In genomic region chr14:65412881-65413738, GRCh38 we compare ENCODE assay signal across 9 cellular contexts. TPM values are rescaled to one million over a fixed set of nuclear protein-coding genes. Genes with fewer than 3 reads are reported as not detected.
A peak's percentile ranks its signal among the peaks of the same experiment; 100 is the strongest.
DNase-seq lines count a peak whose midpoint lies in the region; ATAC-seq, FAIRE-seq and TF ChIP-seq lines count a peak whose summit lies in the region.
"Had no signal": no experiment of that assay in that cellular context is flagged by ENCODE, and none has a peak within 500 bp of the region (broad histone marks: within the 10 kb centered on the region; RNA-seq: fewer than 3 reads in every experiment).

No MANE protein-coding gene starts in this region.

- peak overlapping the region; percentile 92 for H3K4me3 Mint-ChIP-seq in neural progenitor cell

- TF ChIP-seq CTCF in fibroblast of villous mesenchyme (IDR thresholded peaks at IDR 0.05; ENCODE audit: insufficient read depth, low read depth, low read length) (no peak), neural progenitor cell (IDR thresholded peaks at IDR 0.05) (no peak)

- H3K4me1 ChIP-seq in NT2/D1 (ENCODE audit: insufficient read depth, insufficient read length) (no peaks in the 10 kb centered on the region), neural progenitor cell (peaks cover 21% of the 10 kb centered on the region)

- H3K9me3 Mint-ChIP-seq in neural progenitor cell, result no peaks in the 10 kb centered on the region

- peaks cover 27% of the 10 kb centered on the region for H3F3A ChIP-seq in neural progenitor cell (ENCODE audit: low read depth)

- H3K36me3 Mint-ChIP-seq in neural progenitor cell, result peaks cover 2% of the 10 kb centered on the region

- H2AFZ ChIP-seq in neural progenitor cell (replicated peaks), result peak overlapping the region; percentile 88

- H3K4me3 ChIP-seq in NT2/D1 (ENCODE audit: insufficient read length, low read depth) (peak overlapping the region; percentile 77), fibroblast of villous mesenchyme (ENCODE audit: low read depth, low read length) (peak overlapping the region; percentile 73), neural progenitor cell (peak overlapping the region; percentile 98)

- H3K27ac Mint-ChIP-seq in neural progenitor cell, result peak overlapping the region; percentile 31

- H3K9ac ChIP-seq in NT2/D1 (ENCODE audit: insufficient read length, low read depth), result peak overlapping the region; percentile 89
- peak overlapping the region; percentile 76 for H3K9ac ChIP-seq in neural progenitor cell

- H3K9me3 ChIP-seq in NT2/D1 (ENCODE audit: insufficient read depth, low read length) (no peaks in the 10 kb centered on the region), neural progenitor cell (ENCODE audit: low read depth) (no peaks in the 10 kb centered on the region)

- H3K4me2 ChIP-seq in neural progenitor cell, result peak overlapping the region; percentile 97

- DNase-seq in CD1c-positive myeloid dendritic cell (ENCODE audit: extremely low spot score) (peak; percentile 79), NT2/D1 (ENCODE audit: low read depth, low spot score) (peak; percentile 36), activated T-helper 1 cell treated with Interleukin-2 at 50 U/mL for 16 hours (ENCODE audit: low read depth) (peak; percentile 9), fibroblast of villous mesenchyme (ENCODE audit: low read depth) (peak; percentile 78), neural progenitor cell (ENCODE audit: low spot score) (peak; percentile 75), urothelium cell line (ENCODE audit: low spot score) (peak; percentile 85)

- ATAC-seq in GM19043 (IDR thresholded peaks at IDR 0.05; ENCODE audit: low read depth, unreplicated experiment) (peak; percentile 35), HG03342 (IDR thresholded peaks at IDR 0.05; ENCODE audit: unreplicated experiment) (peak; percentile 42)

- no peaks in the 10 kb centered on the region for H3K27me3 ChIP-seq in NT2/D1 (ENCODE audit: insufficient read depth, insufficient read length)
- no peaks in the 10 kb centered on the region for H3K27me3 ChIP-seq in neural progenitor cell

- peaks cover 38% of the 10 kb centered on the region for H4K20me1 ChIP-seq in neural progenitor cell (ENCODE audit: low read depth)

- H3K36me3 ChIP-seq in NT2/D1 (ENCODE audit: insufficient read depth, insufficient read length, low read length), result no peaks in the 10 kb centered on the region
- H3K36me3 ChIP-seq in neural progenitor cell, result no peaks in the 10 kb centered on the region

- H3K27ac ChIP-seq in neural progenitor cell, result peak overlapping the region; percentile 93

- peaks cover 30% of the 10 kb centered on the region for H3K4me1 Mint-ChIP-seq in neural progenitor cell

- peaks cover 4% of the 10 kb centered on the region for H3K27me3 Mint-ChIP-seq in neural progenitor cell (ENCODE audit: insufficient read depth, low read depth)

- H3K79me2 ChIP-seq in neural progenitor cell (ENCODE audit: low read depth), result peaks cover 59% of the 10 kb centered on the region

- no peak for FAIRE-seq in urothelium cell line (lab: Jason Lieb, UNC)
- FAIRE-seq: colon had no signal

RNA-seq across cellular contexts. Expression of gene FUT8, which starts 0.6 kb away (rescaled TPM):
- total RNA-seq in fibroblast of villous mesenchyme (95.3 and 120 TPM in 2 replicates), neural progenitor cell (ENCODE audit: low replicate concordance) (112 and 131 TPM in 2 replicates)

Comparison
In these comparisons a context has a peak if more than half of its experiments do, and no peak if none do; other contexts are left out.
1. Peak in every context shown above with its lines: DNase-seq, ATAC-seq, H3K4me3 ChIP-seq and H3K27ac ChIP-seq.
2. DNase-seq: peak in every context shown above with its lines; median percentile 85 in urothelium cell line; 79 in CD1c-positive myeloid dendritic cell; 78 in fibroblast of villous mesenchyme; 75 in neural progenitor cell; 36 in NT2/D1; 9 in activated T-helper 1 cell treated with Interleukin-2 at 50 U/mL for 16 hours.